ENCODE assay signal across 33 cellular contexts in genomic region chr11:122789916-122790315, GRCh38. TPM values are rescaled to one million over a fixed set of nuclear protein-coding genes. Genes with fewer than 3 reads are reported as not detected.
"Had no signal": no experiment of that assay in that cellular context is flagged by ENCODE, and none has a peak within 500 bp of the region (broad histone marks: within the 10 kb centered on the region; RNA-seq: fewer than 3 reads in every experiment).

No MANE protein-coding gene starts in this region.

- H3K4me3 ChIP-seq: dorsolateral prefrontal cortex, gastroesophageal sphincter, heart left ventricle, hepatocyte, left lung, mucosa of descending colon, ovary, psoas muscle, sigmoid colon, skin epidermis, thoracic aorta, tibial nerve, upper lobe of left lung had no signal

- ATAC-seq: esophagus mucosa; foreskin keratinocyte; gastroesophageal sphincter; heart left ventricle; left cardiac atrium; left lung; mucosa of descending colon; naive thymus-derived CD8-positive, alpha-beta T cell; psoas muscle; right cardiac atrium; stimulated activated naive B cell treated with anti-CD40 and anti-IgM and Interleukin-4, amounts not matched to agents 10 μg/mL and 1 μg/mL and 100 μg/mL, for 72 hours had no signal

- H3K27ac Mint-ChIP-seq: endodermal cell; mesothelial cell of epicardium; nephron progenitor cell; stimulated activated naive B cell treated with anti-CD40 and anti-IgM and Interleukin-4, amounts not matched to agents 10 μg/mL and 1 μg/mL and 100 μg/mL, for 72 hours; stimulated activated naive CD8-positive, alpha-beta T cell treated with anti-CD3 and anti-CD28 coated beads, Interleukin-15, Interleukin-2, amounts not matched to agents 100 ng/mL and 50 ng/mL, for 24 hours had no signal

- H3K4me1 Mint-ChIP-seq: endodermal cell; naive thymus-derived CD8-positive, alpha-beta T cell; stimulated activated naive B cell treated with anti-CD40 and anti-IgM and Interleukin-4, amounts not matched to agents 10 μg/mL and 1 μg/mL and 100 μg/mL, for 72 hours had no signal

- H3K9me3 Mint-ChIP-seq: endodermal cell; mesothelial cell of epicardium; naive thymus-derived CD8-positive, alpha-beta T cell; nephron progenitor cell; stimulated activated naive B cell treated with anti-CD40 and anti-IgM and Interleukin-4, amounts not matched to agents 10 μg/mL and 1 μg/mL and 100 μg/mL, for 72 hours; stimulated activated naive CD8-positive, alpha-beta T cell treated with anti-CD3 and anti-CD28 coated beads, Interleukin-15, Interleukin-2, amounts not matched to agents 100 ng/mL and 50 ng/mL, for 24 hours had no signal

- H3K27ac ChIP-seq: epithelial cell of prostate, foreskin keratinocyte, gastroesophageal sphincter, heart left ventricle, hepatocyte, left lung, ovary, psoas muscle, sigmoid colon, thoracic aorta, tibial nerve, upper lobe of left lung had no signal

- H3K4me3 Mint-ChIP-seq: endodermal cell; mesothelial cell of epicardium; naive thymus-derived CD8-positive, alpha-beta T cell; nephron progenitor cell; stimulated activated naive B cell treated with anti-CD40 and anti-IgM and Interleukin-4, amounts not matched to agents 10 μg/mL and 1 μg/mL and 100 μg/mL, for 72 hours; stimulated activated naive CD8-positive, alpha-beta T cell treated with anti-CD3 and anti-CD28 coated beads, Interleukin-15, Interleukin-2, amounts not matched to agents 100 ng/mL and 50 ng/mL, for 24 hours had no signal

- H3K36me3 Mint-ChIP-seq: mesothelial cell of epicardium had no signal

- H3K9me3 ChIP-seq: gastroesophageal sphincter, heart left ventricle, left lung, mucosa of descending colon, ovary, psoas muscle, sigmoid colon, thoracic aorta, tibial nerve, upper lobe of left lung had no signal

- DNase-seq: effector CD8-positive, alpha-beta T cell; endodermal cell; foreskin keratinocyte; heart left ventricle; kidney; left cardiac atrium; left lung; mesenchymal stem cell; mucosa of descending colon; naive thymus-derived CD8-positive, alpha-beta T cell; nephron progenitor cell; nucleus accumbens; ovary; posterior cingulate gyrus; psoas muscle; right cardiac atrium; sigmoid colon; stimulated activated CD4-positive, alpha-beta T cell treated with anti-CD3 and anti-CD28 coated beads, Interleukin-15, amount 100 ng/mL, for 24 hours; stimulated activated CD4-positive, alpha-beta T cell treated with anti-CD3 and anti-CD28 coated beads, Interleukin-2, amount 100 ng/mL, for 48 hours; stimulated activated naive B cell treated with anti-CD40 and anti-IgM and Interleukin-4, amounts not matched to agents 10 μg/mL and 1 μg/mL and 100 μg/mL, for 72 hours; upper lobe of left lung had no signal

- H3K27me3 Mint-ChIP-seq: naive thymus-derived CD8-positive, alpha-beta T cell; stimulated activated naive B cell treated with anti-CD40 and anti-IgM and Interleukin-4, amounts not matched to agents 10 μg/mL and 1 μg/mL and 100 μg/mL, for 72 hours; stimulated activated naive CD8-positive, alpha-beta T cell treated with anti-CD3 and anti-CD28 coated beads, Interleukin-15, Interleukin-2, amounts not matched to agents 100 ng/mL and 50 ng/mL, for 24 hours had no signal

RNA-seq across cellular contexts. Expression of gene CRTAM, which starts 48.4 kb away (rescaled TPM):
- total RNA-seq: endodermal cell, esophagus mucosa, foreskin keratinocyte, gastroesophageal sphincter, hepatocyte, lung microvascular endothelial cell, mesothelial cell of epicardium, renal cortical epithelial cell had no signal
